ENCODE assay signal across 16 cellular contexts in the genomic region with DNA sequence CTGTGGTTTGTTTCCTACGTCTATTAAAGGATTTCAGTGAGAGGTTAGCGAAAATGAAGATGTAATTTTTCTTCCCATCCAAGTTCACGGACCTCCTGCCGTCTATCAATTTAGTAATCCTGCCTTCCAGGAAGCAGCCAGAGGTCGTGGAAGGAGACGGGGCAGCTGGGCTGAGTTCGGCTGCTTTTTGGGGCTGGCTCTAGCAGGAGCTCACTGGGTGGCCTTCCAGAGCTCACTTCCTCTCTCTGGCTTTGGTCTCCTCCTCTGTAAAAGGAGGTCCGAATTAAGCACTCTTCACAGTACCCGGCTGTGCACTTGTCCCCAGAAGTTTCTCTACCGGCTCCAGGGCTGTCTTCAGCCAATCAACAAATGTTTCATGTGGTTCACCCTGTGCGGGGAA.
A peak's percentile ranks its signal among the peaks of the same experiment; 100 is the strongest.
DNase-seq lines count a peak whose midpoint lies in the region; ATAC-seq and TF ChIP-seq lines count a peak whose summit lies in the region.
"Had no signal": no experiment of that assay in that cellular context is flagged by ENCODE, and none has a peak within 500 bp of the region (broad histone marks: within the 10 kb centered on the region; RNA-seq: fewer than 3 reads in every experiment).

No MANE protein-coding gene starts in this region.

- peaks cover 10% of the 10 kb centered on the region for H3K4me1 Mint-ChIP-seq in CD14-positive monocyte
- H3K4me1 Mint-ChIP-seq: CD8-positive, alpha-beta memory T cell had no signal

- in situ Hi-C loops in KBM-7 (cut with MboI; ENCODE audit: low pct_unique_long_range_greater_than_20kb, low sequenced_read_pairs) = no loop called here

- no peak for TF ChIP-seq EP300 in ovary (IDR thresholded peaks at IDR 0.05)

- 49 to 62% (median 60%) methylated on average over 11 of the region's 11 CpGs for WGBS in ovary, 3 donors

- TF ChIP-seq CTCF in A673 (conservative IDR thresholded peaks at IDR 0.05; ENCODE audit: low read depth, low read length) (no peak), ovary (IDR thresholded peaks at IDR 0.05) (no peak), CD14-positive monocyte (IDR thresholded peaks at IDR 0.05) (no peak)

- H3K27ac ChIP-seq in A673 (ENCODE audit: low read depth, low read length, poor library complexity, severe bottlenecking) (no peak overlapping the region), SJSA1 (peak overlapping the region; percentile 21; the same call in 1 of the 2 replicates), ovary (no peak overlapping the region)

- no peaks in the 10 kb centered on the region for H3K4me1 ChIP-seq in A673 (ENCODE audit: insufficient read depth, low read length, poor library complexity, severe bottlenecking)
- peaks cover 20% of the 10 kb centered on the region for H3K4me1 ChIP-seq in SJSA1 (replicated peaks)
- no peaks in the 10 kb centered on the region for H3K4me1 ChIP-seq in ovary (ENCODE audit: insufficient read depth)
- H3K4me1 ChIP-seq: BE2C had no signal

- H3K27me3 ChIP-seq in A673 (replicated peaks; ENCODE audit: insufficient read depth, low read depth, low read length, poor library complexity) (no peaks in the 10 kb centered on the region), SJSA1 (replicated peaks) (no peaks in the 10 kb centered on the region), ovary (no peaks in the 10 kb centered on the region)
- H3K27me3 ChIP-seq: BE2C had no signal

- H3K4me3 Mint-ChIP-seq in CD14-positive monocyte = no peak overlapping the region
- H3K4me3 Mint-ChIP-seq: CD8-positive, alpha-beta memory T cell had no signal

- DNase-seq in A673 (ENCODE audit: low spot score) (peak; percentile 25), KBM-7 (peak; percentile 50), SJSA1 (ENCODE audit: low read depth in 1 of 2, low spot score in 2 of 2) (peak; percentile 30 to 51), left ventricle myocardium superior (peak; percentile 45), ovary (no peak), amygdala (lab: John Stamatoyannopoulos, UW) (no peak), CD14-positive monocyte (ENCODE audit: low spot score) (no peak)
- DNase-seq: BE2C; CD8-positive, alpha-beta memory T cell; NCI-H1092; NCI-H2107; NCI-H226; NCI-H526; NK-92 treated with Interleukin-12 subunit alpha and Interleukin-12 subunit beta, amount 100 ng/mL, for 24 hours; SHP77 treated with DMSO at 0.1 percent for 48 hours had no signal

- CTCF ChIA-PET in A673 (lab: Charles Lee) = no interaction called here

- H3K9me3 Mint-ChIP-seq in CD14-positive monocyte = peaks cover 0 to 7% (median 0%) of the 10 kb centered on the region in 7 donors
- H3K9me3 Mint-ChIP-seq: CD8-positive, alpha-beta memory T cell had no signal

- POLR2A ChIA-PET in A673 (lab: Charles Lee; ENCODE audit: low non-redundant PET) = no interaction called here

- H3K36me3 Mint-ChIP-seq in CD14-positive monocyte = no peaks in the 10 kb centered on the region
- H3K36me3 Mint-ChIP-seq: CD8-positive, alpha-beta memory T cell had no signal

- H3K36me3 ChIP-seq in A673 (ENCODE audit: insufficient read depth, low read length, poor library complexity, severe bottlenecking) (no peaks in the 10 kb centered on the region), SJSA1 (no peaks in the 10 kb centered on the region), ovary (no peaks in the 10 kb centered on the region)
- H3K36me3 ChIP-seq: BE2C had no signal

- intact Hi-C loops in A673 (cut with micrococcal nuclease; ENCODE audit: unreplicated experiment) (no loop called here), left ventricle myocardium superior (cut with micrococcal nuclease) (no loop called here), ovary (cut with DNase I) (no loop called here), CD14-positive monocyte (cut with micrococcal nuclease) (no loop called here)

- ATAC-seq in left ventricle myocardium superior (peak; percentile 60), GM19467 (IDR thresholded peaks at IDR 0.05; ENCODE audit: unreplicated experiment) (no peak)

- no peaks in the 10 kb centered on the region for H3K9me3 ChIP-seq in A673 (ENCODE audit: low read depth, low read length, poor library complexity, severe bottlenecking)
- no peaks in the 10 kb centered on the region for H3K9me3 ChIP-seq in SJSA1 (replicated peaks)
- H3K9me3 ChIP-seq in ovary = no peaks in the 10 kb centered on the region
- H3K9me3 ChIP-seq: BE2C had no signal

- H3K4me3 ChIP-seq in A673 (ENCODE audit: low read depth, low read length, poor library complexity, severe bottlenecking) (no peak overlapping the region), SJSA1 (no peak overlapping the region), ovary (no peak overlapping the region)

- peaks cover 0 to 8% (median 2%) of the 10 kb centered on the region in 3 donors for H3K27me3 Mint-ChIP-seq in CD14-positive monocyte (ENCODE audit: low read depth in 3 of 3)

- no TSS peak for BruUV-seq in A673 (replicated peaks; lab: Mats Ljungman, UMichigan)

- peak overlapping the region in 1 of 7 donors; percentile 76 for H3K27ac Mint-ChIP-seq in CD14-positive monocyte
- H3K27ac Mint-ChIP-seq: CD8-positive, alpha-beta memory T cell had no signal

- no peak for TF ChIP-seq POLR2A in ovary (IDR thresholded peaks at IDR 0.05)

Comparison
In these comparisons a context has a peak if more than half of its experiments do, and no peak if none do; other contexts are left out.
1. DNase-seq: peak in A673 (single experiment), KBM-7 (single experiment), SJSA1 (2 of 2) and left ventricle myocardium superior (single experiment); none in ovary (0 of 5), amygdala (0 of 56) and CD14-positive monocyte (single experiment).